24 cellular contexts compared by ENCODE assay signal in the genomic region with DNA sequence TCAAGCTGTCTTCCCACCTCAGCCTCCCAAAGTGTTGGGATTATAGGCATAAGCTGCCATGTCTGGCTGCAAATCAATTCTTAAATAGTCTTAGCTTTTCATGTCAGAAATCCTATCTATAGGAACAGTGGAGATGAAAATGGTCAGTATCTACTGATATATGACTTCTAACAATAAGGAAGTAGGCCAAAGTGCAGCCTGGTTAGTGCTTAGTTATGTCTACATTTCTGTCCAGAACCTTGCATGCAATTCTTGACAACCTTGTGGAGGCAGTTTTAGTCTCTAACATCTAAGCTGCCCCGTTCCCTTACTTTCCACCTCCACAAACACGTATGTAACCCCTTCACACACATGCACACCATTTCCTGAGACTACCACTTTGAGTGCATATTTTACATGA.
"Had no signal": no experiment of that assay in that cellular context is flagged by ENCODE, and none has a peak within 500 bp of the region (broad histone marks: within the 10 kb centered on the region; RNA-seq: fewer than 3 reads in every experiment).

No MANE protein-coding gene starts in this region.

- H3K4me3 ChIP-seq: adrenal gland, ascending aorta, dorsolateral prefrontal cortex, esophagus muscularis mucosa, sigmoid colon, spleen, testis, upper lobe of right lung had no signal

- H3K9me3 ChIP-seq: adrenal gland, ascending aorta, esophagus muscularis mucosa, sigmoid colon, testis, upper lobe of right lung had no signal

- H3K36me3 Mint-ChIP-seq: activated naive CD4-positive, alpha-beta T cell treated with anti-CD3 and anti-CD28 coated beads, Interleukin-2, amount 50 U/mL, for 72 hours; memory B cell; naive B cell had no signal

- H3K27me3 ChIP-seq: adrenal gland, ascending aorta, dorsolateral prefrontal cortex, esophagus muscularis mucosa, sigmoid colon, spleen, testis, upper lobe of right lung had no signal

- H3K4me3 Mint-ChIP-seq: activated T-cell treated with anti-CD3 and anti-CD28 coated beads, Interleukin-2, amount 50 U/mL, for 24 hours; activated T-helper 17 cell treated with anti-CD3 and anti-CD28 coated beads, Interleukin-2, amount 50 U/mL, for 72 hours; effector memory CD8-positive, alpha-beta T cell; memory B cell; naive B cell; neural crest cell had no signal

- H3K4me1 ChIP-seq: adrenal gland, spleen, testis, upper lobe of right lung had no signal

- DNase-seq: activated T-cell treated with anti-CD3 and anti-CD28 coated beads, Interleukin-2, amount 50 U/mL, for 24 hours; adrenal gland; central memory CD4-positive, alpha-beta T cell; dorsolateral prefrontal cortex; effector memory CD8-positive, alpha-beta T cell; hippocampal formation; left ventricle myocardium superior; naive B cell; retina; sigmoid colon; spleen; stimulated activated CD4-positive, alpha-beta T cell treated with anti-CD3 and anti-CD28 coated beads, Interleukin-4, amount 100 ng/mL, for 1 hour; stimulated activated naive CD4-positive, alpha-beta T cell; T-helper 1 cell; testis; upper lobe of right lung had no signal

- H3K27ac ChIP-seq: adrenal gland, ascending aorta, dorsolateral prefrontal cortex, esophagus muscularis mucosa, spleen, testis, upper lobe of right lung had no signal

- H3K27ac Mint-ChIP-seq: activated naive CD4-positive, alpha-beta T cell treated with anti-CD3 and anti-CD28 coated beads, Interleukin-2, amount 50 U/mL, for 72 hours; activated T-cell treated with anti-CD3 and anti-CD28 coated beads, Interleukin-2, amount 50 U/mL, for 24 hours; activated T-helper 17 cell treated with anti-CD3 and anti-CD28 coated beads, Interleukin-2, amount 50 U/mL, for 72 hours; effector memory CD8-positive, alpha-beta T cell; naive B cell had no signal

- ATAC-seq: activated naive CD4-positive, alpha-beta T cell treated with anti-CD3 and anti-CD28 coated beads, Interleukin-2, amount 50 U/mL, for 72 hours; activated T-helper 17 cell treated with anti-CD3 and anti-CD28 coated beads, Interleukin-2, amount 50 U/mL, for 72 hours; effector memory CD8-positive, alpha-beta T cell; left ventricle myocardium superior; upper lobe of right lung had no signal

- H3K9me3 Mint-ChIP-seq: activated naive CD4-positive, alpha-beta T cell treated with anti-CD3 and anti-CD28 coated beads, Interleukin-2, amount 50 U/mL, for 72 hours; activated T-cell treated with anti-CD3 and anti-CD28 coated beads, Interleukin-2, amount 50 U/mL, for 24 hours; activated T-helper 17 cell treated with anti-CD3 and anti-CD28 coated beads, Interleukin-2, amount 50 U/mL, for 72 hours; effector memory CD8-positive, alpha-beta T cell; memory B cell had no signal

- H3K36me3 ChIP-seq: adrenal gland, ascending aorta, esophagus muscularis mucosa, sigmoid colon, spleen, upper lobe of right lung had no signal

- H3K4me1 Mint-ChIP-seq: activated T-helper 17 cell treated with anti-CD3 and anti-CD28 coated beads, Interleukin-2, amount 50 U/mL, for 72 hours; memory B cell; naive B cell had no signal

- H3K27me3 Mint-ChIP-seq: activated T-cell treated with anti-CD3 and anti-CD28 coated beads, Interleukin-2, amount 50 U/mL, for 24 hours; memory B cell; naive B cell had no signal

- FAIRE-seq: colon, frontal cortex had no signal
